Comparison of ENCODE assay signal across 1 cellular context in genomic region chr1:223097713-223098112, GRCh38.
TF ChIP-seq lines count a peak whose summit lies in the region.

No MANE protein-coding gene starts in this region.

TF ChIP-seq in HepG2, 621 proteins besides CTCF, POLR2A, EP300 and RAD21 (continued from another document):
- TF ChIP-seq, protein P1, sequence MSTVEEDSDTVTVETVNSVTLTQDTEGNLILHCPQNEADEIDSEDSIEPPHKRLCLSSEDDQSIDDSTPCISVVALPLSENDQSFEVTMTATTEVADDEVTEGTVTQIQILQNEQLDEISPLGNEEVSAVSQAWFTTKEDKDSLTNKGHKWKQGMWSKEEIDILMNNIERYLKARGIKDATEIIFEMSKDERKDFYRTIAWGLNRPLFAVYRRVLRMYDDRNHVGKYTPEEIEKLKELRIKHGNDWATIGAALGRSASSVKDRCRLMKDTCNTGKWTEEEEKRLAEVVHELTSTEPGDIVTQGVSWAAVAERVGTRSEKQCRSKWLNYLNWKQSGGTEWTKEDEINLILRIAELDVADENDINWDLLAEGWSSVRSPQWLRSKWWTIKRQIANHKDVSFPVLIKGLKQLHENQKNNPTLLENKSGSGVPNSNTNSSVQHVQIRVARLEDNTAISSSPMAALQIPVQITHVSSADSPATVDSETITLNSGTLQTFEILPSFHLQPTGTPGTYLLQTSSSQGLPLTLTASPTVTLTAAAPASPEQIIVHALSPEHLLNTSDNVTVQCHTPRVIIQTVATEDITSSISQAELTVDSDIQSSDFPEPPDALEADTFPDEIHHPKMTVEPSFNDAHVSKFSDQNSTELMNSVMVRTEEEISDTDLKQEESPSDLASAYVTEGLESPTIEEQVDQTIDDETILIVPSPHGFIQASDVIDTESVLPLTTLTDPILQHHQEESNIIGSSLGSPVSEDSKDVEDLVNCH (CRISPR knock-in tag; IDR thresholded peaks at IDR 0.05): no peak
- TF ChIP-seq IRX3 (CRISPR knock-in tag; IDR thresholded peaks at IDR 0.05; ENCODE audit: borderline replicate concordance, low read depth): no peak
- TF ChIP-seq ZNF30 (CRISPR knock-in tag; IDR thresholded peaks at IDR 0.05): no peak
- TF ChIP-seq ZNF740 (CRISPR knock-in tag; IDR thresholded peaks at IDR 0.05): no peak
- TF ChIP-seq ZFP36 (IDR thresholded peaks at IDR 0.05; ENCODE audit: borderline replicate concordance, low read depth, low read length, partially characterized antibody): no peak
- TF ChIP-seq CCDC6 (CRISPR knock-in tag; IDR thresholded peaks at IDR 0.05): no peak
- no peak for TF ChIP-seq MED13 (CRISPR knock-in tag; IDR thresholded peaks at IDR 0.05)
TF ChIP-seq in HepG2: peak in this region for 0.
